9 cellular contexts compared by ENCODE assay signal in genomic region chrX:30865020-30865419, GRCh38. TPM values are rescaled to one million over a fixed set of nuclear protein-coding genes. Genes with fewer than 3 reads are reported as not detected.
DNase-seq lines count a peak whose midpoint lies in the region; ATAC-seq and TF ChIP-seq lines count a peak whose summit lies in the region.
"Had no signal": no experiment of that assay in that cellular context is flagged by ENCODE, and none has a peak within 500 bp of the region (broad histone marks: within the 10 kb centered on the region; RNA-seq: fewer than 3 reads in every experiment).

No MANE protein-coding gene starts in this region.

- no peak overlapping the region for H3K4me3 ChIP-seq in mucosa of descending colon

- no peaks in the 10 kb centered on the region for H3K9me3 Mint-ChIP-seq in HFFc6
- no peaks in the 10 kb centered on the region for H3K9me3 Mint-ChIP-seq in activated T-helper 17 cell treated with anti-CD3 and anti-CD28 coated beads, Interleukin-2, amount 50 U/mL, for 72 hours
- H3K9me3 Mint-ChIP-seq: activated T-cell treated with anti-CD3 and anti-CD28 coated beads, Interleukin-2, amount 50 U/mL, for 24 hours had no signal

- DNase-seq in NCI-H146 (lab: John Stamatoyannopoulos, UW) (peak; percentile 15), NCI-H146 treated with DMSO at 0.1 percent for 48 hours (lab: John Stamatoyannopoulos, UW; ENCODE audit: unreplicated experiment) (no peak), HFFc6 (no peak), mucosa of descending colon (peak in 1 of 3 donors; percentile 13), activated gamma-delta T cell treated with Interleukin-2 at 50 U/mL for 16 hours (no peak), globus pallidus (ENCODE audit: low spot score) (no peak)
- DNase-seq: activated T-cell treated with anti-CD3 and anti-CD28 coated beads, Interleukin-2, amount 50 U/mL, for 24 hours had no signal

- H3K36me3 ChIP-seq in mucosa of descending colon (ENCODE audit: low read depth) = no peaks in the 10 kb centered on the region

- peak; percentile 20; the same call in 1 of the 2 replicates for TF ChIP-seq CTCF in HFFc6 (IDR thresholded peaks at IDR 0.05)
- no peak for TF ChIP-seq CTCF in mucosa of descending colon (IDR thresholded peaks at IDR 0.05)

- no peaks in the 10 kb centered on the region for H3K36me3 Mint-ChIP-seq in HFFc6 (ENCODE audit: low read depth)
- H3K36me3 Mint-ChIP-seq in activated T-helper 17 cell treated with anti-CD3 and anti-CD28 coated beads, Interleukin-2, amount 50 U/mL, for 72 hours (ENCODE audit: low read depth) = peaks cover 51% of the 10 kb centered on the region

- H3K4me1 ChIP-seq in mucosa of descending colon (ENCODE audit: low read depth) = no peaks in the 10 kb centered on the region

- no peaks in the 10 kb centered on the region for H3K27me3 Mint-ChIP-seq in HFFc6 (ENCODE audit: insufficient read depth)
- no peaks in the 10 kb centered on the region for H3K27me3 Mint-ChIP-seq in activated T-helper 17 cell treated with anti-CD3 and anti-CD28 coated beads, Interleukin-2, amount 50 U/mL, for 72 hours

- H3K9me3 ChIP-seq in mucosa of descending colon = no peaks in the 10 kb centered on the region

- H3K27ac Mint-ChIP-seq in HFFc6 = no peak overlapping the region
- no peak overlapping the region for H3K27ac Mint-ChIP-seq in activated T-helper 17 cell treated with anti-CD3 and anti-CD28 coated beads, Interleukin-2, amount 50 U/mL, for 72 hours
- H3K27ac Mint-ChIP-seq: activated T-cell treated with anti-CD3 and anti-CD28 coated beads, Interleukin-2, amount 50 U/mL, for 24 hours had no signal

- H3K4me1 Mint-ChIP-seq in HFFc6 (ENCODE audit: low read depth) = no peaks in the 10 kb centered on the region
- no peaks in the 10 kb centered on the region for H3K4me1 Mint-ChIP-seq in activated T-helper 17 cell treated with anti-CD3 and anti-CD28 coated beads, Interleukin-2, amount 50 U/mL, for 72 hours

- intact Hi-C loops in mucosa of descending colon (cut with DNase I, micrococcal nuclease) = no loop called here

- peak; percentile 40 for ATAC-seq in activated T-helper 17 cell treated with anti-CD3 and anti-CD28 coated beads, Interleukin-2, amount 50 U/mL, for 72 hours (replicated peaks)
- ATAC-seq in mucosa of descending colon (peak; percentile 63), HG02798 (IDR thresholded peaks at IDR 0.05; ENCODE audit: poor library complexity, unreplicated experiment) (no peak)

- no peak overlapping the region for H3K4me3 Mint-ChIP-seq in HFFc6
- H3K4me3 Mint-ChIP-seq in activated T-helper 17 cell treated with anti-CD3 and anti-CD28 coated beads, Interleukin-2, amount 50 U/mL, for 72 hours = no peak overlapping the region
- H3K4me3 Mint-ChIP-seq: activated T-cell treated with anti-CD3 and anti-CD28 coated beads, Interleukin-2, amount 50 U/mL, for 24 hours had no signal

RNA-seq across cellular contexts. Expression of gene TAB3, which starts 24.0 kb away (rescaled TPM):
- 10 to 100 TPM in 4 of 6 experiments, 1 to 10 TPM in 2; 9.6 to 11.9 (median 10.6) TPM for total RNA-seq in HFFc6 (2021; fragmentation: NEBNext Ultra II Directional; extraction: Animal tissue kit (Norgen Biotek cat#: 25700))
- 10 to 100 TPM; 22.0 to 25.1 TPM for total RNA-seq in activated T-helper 17 cell treated with anti-CD3 and anti-CD28 coated beads, Interleukin-2, amount 50 U/mL, for 72 hours
- 10 to 100 TPM; 18.6 to 20.7 (median 20.1) TPM for total RNA-seq in mucosa of descending colon
